Comparison of ENCODE assay signal across 8 cellular contexts in genomic region chr6:112163295-112164257, GRCh38.
DNase-seq lines count a peak whose midpoint lies in the region; ATAC-seq and TF ChIP-seq lines count a peak whose summit lies in the region.

No MANE protein-coding gene starts in this region.

- peak; percentile 80 for TF ChIP-seq CTCF in AG09309 (IDR thresholded peaks at IDR 0.05; ENCODE audit: control insufficient read depth, insufficient read depth, low read depth, low read length, missing control alignments)

- ATAC-seq in GM18519 (IDR thresholded peaks at IDR 0.05; ENCODE audit: low FRiP score, unreplicated experiment) (peak; percentile 97), HG03025 (IDR thresholded peaks at IDR 0.05; ENCODE audit: low FRiP score, unreplicated experiment) (peak; percentile 99)

- DNase-seq in AG09309 (ENCODE audit: low read depth) (no peak), NCI-H2171 (lab: John Stamatoyannopoulos, UW) (peak; percentile 34), dermis blood vessel endothelial cell (peak; percentile 49), mucosa of gallbladder (ENCODE audit: low spot score) (peak; percentile 62)
- DNase-seq in activated CD4-positive, alpha-beta T cell treated with anti-CD3 and anti-CD28 coated beads for 48 hours: peak; percentile 88
- peak; percentile 56 to 59 for DNase-seq in stimulated activated CD8-positive, alpha-beta memory T cell treated with anti-CD3 and anti-CD28 coated beads, Interleukin-7, amount 100 ng/mL, for 4 hours (ENCODE audit: low read depth in 2 of 2)

- no peak overlapping the region for H3K4me3 ChIP-seq in AG09309 (ENCODE audit: control insufficient read depth, low read depth, low read length)
